18 cellular contexts compared by ENCODE assay signal in the genomic region with DNA sequence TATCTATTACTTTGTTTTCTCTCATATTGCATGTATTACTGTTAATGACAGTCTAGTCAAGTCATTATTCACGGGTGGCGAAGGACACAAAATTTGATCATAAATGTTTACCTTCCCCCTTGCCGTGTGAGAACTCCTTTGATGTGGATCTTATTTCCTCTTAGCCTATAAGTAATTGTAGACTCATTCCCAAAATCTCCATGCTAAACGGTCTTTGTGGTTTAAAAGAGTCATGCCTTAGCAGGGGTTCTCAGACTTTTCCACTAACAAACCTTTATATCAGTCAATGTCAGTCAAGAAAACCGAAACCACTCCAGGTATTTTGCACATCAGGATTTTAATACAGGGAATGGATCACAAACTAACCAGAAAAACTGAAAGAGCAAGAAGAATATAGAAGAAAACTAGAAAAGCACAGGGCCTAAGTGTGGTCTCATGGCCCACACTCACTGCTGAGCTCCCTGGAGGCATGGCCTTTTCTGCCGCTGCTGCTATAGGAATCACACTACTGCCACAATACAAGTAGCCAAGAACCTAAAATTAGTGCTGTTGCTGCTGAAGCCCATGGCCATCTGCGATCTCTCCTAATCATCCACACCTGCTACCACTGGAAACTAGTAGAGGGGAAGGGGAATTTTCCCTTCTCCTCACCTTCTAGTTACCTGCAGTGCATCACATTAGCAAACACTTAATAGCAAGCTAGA.
DNase-seq lines count a peak whose midpoint lies in the region; ATAC-seq and TF ChIP-seq lines count a peak whose summit lies in the region.
"Had no signal": no experiment of that assay in that cellular context is flagged by ENCODE, and none has a peak within 500 bp of the region (broad histone marks: within the 10 kb centered on the region; RNA-seq: fewer than 3 reads in every experiment).

No MANE protein-coding gene starts in this region.

- H3K4me1 ChIP-seq in endodermal cell (ENCODE audit: control insufficient read depth, insufficient read depth, low read length), result peaks cover 7% of the 10 kb centered on the region
- H3K4me1 ChIP-seq: BE2C had no signal

- H3K9me3 ChIP-seq in endodermal cell (ENCODE audit: control insufficient read depth, low read length), result no peaks in the 10 kb centered on the region
- H3K9me3 ChIP-seq: BE2C had no signal

- TF ChIP-seq CTCF in endodermal cell (conservative IDR thresholded peaks at IDR 0.05), result no peak

- H3K4me3 ChIP-seq in endodermal cell (ENCODE audit: low read length), result no peak overlapping the region
- H3K4me3 ChIP-seq: GM23248 had no signal

- H3K27ac Mint-ChIP-seq in endodermal cell, result no peak overlapping the region
- H3K27ac Mint-ChIP-seq: T-helper 1 cell treated with Interleukin-12 subunit alpha and Interleukin-12 subunit beta and Interleukin-4 antibody, amounts not matched to agents 30 μg/mL and 1 μg/mL, for 36 hours had no signal

- no peaks in the 10 kb centered on the region for H3K27me3 Mint-ChIP-seq in endodermal cell (ENCODE audit: insufficient read depth)

- 67 to 73% methylated on average over 2 to 7 of the region's 7 CpGs for WGBS in endodermal cell (ENCODE audit: insufficient coverage in 1 of 2, insufficient read length in 1 of 2), 2 experiments

- ATAC-seq in GM18505 (IDR thresholded peaks at IDR 0.05; ENCODE audit: unreplicated experiment), result no peak
- ATAC-seq in stimulated activated naive CD8-positive, alpha-beta T cell treated with anti-CD3 and anti-CD28 coated beads, Interleukin-15, Interleukin-2, amounts not matched to agents 100 U/mL and 50 U/mL, for 24 hours, result no peak

- no peaks in the 10 kb centered on the region for H3K9me3 Mint-ChIP-seq in endodermal cell
- H3K9me3 Mint-ChIP-seq: T-helper 1 cell treated with Interleukin-12 subunit alpha and Interleukin-12 subunit beta and Interleukin-4 antibody, amounts not matched to agents 30 μg/mL and 1 μg/mL, for 36 hours had no signal

- H3K27me3 ChIP-seq in endodermal cell (ENCODE audit: control insufficient read depth, insufficient read depth, low read length, poor library complexity, severe bottlenecking), result no peaks in the 10 kb centered on the region
- H3K27me3 ChIP-seq: BE2C had no signal

- H3K4me3 Mint-ChIP-seq in endodermal cell, result no peak overlapping the region
- H3K4me3 Mint-ChIP-seq: T-helper 1 cell treated with Interleukin-12 subunit alpha and Interleukin-12 subunit beta and Interleukin-4 antibody, amounts not matched to agents 30 μg/mL and 1 μg/mL, for 36 hours had no signal

- H3K4me1 Mint-ChIP-seq in endodermal cell, result peaks cover 13% of the 10 kb centered on the region

- H3K27ac ChIP-seq in endodermal cell (ENCODE audit: low read depth, low read length), result no peak overlapping the region
- H3K27ac ChIP-seq: GM23248 had no signal

- TF ChIP-seq POLR2A in GM18505 (IDR thresholded peaks at IDR 0.05; ENCODE audit: borderline replicate concordance, extremely low read depth, insufficient read depth, insufficient read length), result no peak

- H3K36me3 ChIP-seq in endodermal cell (ENCODE audit: control insufficient read depth, insufficient read depth, low read length), result no peaks in the 10 kb centered on the region
- H3K36me3 ChIP-seq: BE2C had no signal

- H3K9ac ChIP-seq in endodermal cell (ENCODE audit: extremely low read depth, low read length, poor library complexity, severe bottlenecking), result no peak overlapping the region
- H3K9ac ChIP-seq: GM23248 had no signal

- no peaks in the 10 kb centered on the region for H3K36me3 Mint-ChIP-seq in endodermal cell (ENCODE audit: low read depth)

- peak; percentile 79 for DNase-seq in M059J (ENCODE audit: low read depth)
- DNase-seq in SW480 (ENCODE audit: low spot score), result peak; percentile 90
- DNase-seq in endodermal cell, result peak; percentile 55
- no peak for DNase-seq in stimulated activated CD8-positive, alpha-beta memory T cell treated with anti-CD3 and anti-CD28 coated beads, Interleukin-4, amount 100 ng/mL, for 48 hours
- no peak for DNase-seq in stimulated activated naive CD8-positive, alpha-beta T cell treated with anti-CD3 and anti-CD28 coated beads, Interleukin-15, Interleukin-2, amounts not matched to agents 100 U/mL and 50 U/mL, for 24 hours
- no peak for DNase-seq in HUDEP-2 (lab: John Stamatoyannopoulos, UW; ENCODE audit: unreplicated experiment in 76 of 76)
- DNase-seq: BE2C, GM23248, HCEC 1CT, Karpas-422, NCI-H1436, NCI-H187 treated with DMSO at 0.1 percent for 48 hours, NCI-H2171, NCI-H345, NCI-H526, Right ventricle myocardium superior had no signal

Comparison
In these comparisons a context has a peak if more than half of its experiments do, and no peak if none do; other contexts are left out.
1. DNase-seq: peak in M059J (single experiment), SW480 (single experiment) and endodermal cell (single experiment); none in stimulated activated CD8-positive, alpha-beta memory T cell treated with anti-CD3 and anti-CD28 coated beads, Interleukin-4, amount 100 ng/mL, for 48 hours (single experiment), stimulated activated naive CD8-positive, alpha-beta T cell treated with anti-CD3 and anti-CD28 coated beads, Interleukin-15, Interleukin-2, amounts not matched to agents 100 U/mL and 50 U/mL, for 24 hours (single experiment) and HUDEP-2 (0 of 76).